In genomic region chr9:129697956-129698757, GRCh38 we compare ENCODE assay signal across 9 cellular contexts. TPM values are rescaled to one million over a fixed set of nuclear protein-coding genes. Genes with fewer than 3 reads are reported as not detected.
DNase-seq lines count a peak whose midpoint lies in the region; ATAC-seq lines count a peak whose summit lies in the region.
"Had no signal": no experiment of that assay in that cellular context is flagged by ENCODE, and none has a peak within 500 bp of the region (broad histone marks: within the 10 kb centered on the region; RNA-seq: fewer than 3 reads in every experiment).

No MANE protein-coding gene starts in this region.

- H3K36me3 ChIP-seq in skeletal muscle satellite cell (ENCODE audit: insufficient read depth, low read length) = no peaks in the 10 kb centered on the region

- H3K27me3 ChIP-seq in skeletal muscle satellite cell (ENCODE audit: control insufficient read depth, insufficient read depth, low read length) = peaks cover 15% of the 10 kb centered on the region

- H3K36me3 Mint-ChIP-seq in activated T-cell treated with anti-CD3 and anti-CD28 coated beads, Interleukin-2, amount 50 U/mL, for 4 hours (ENCODE audit: insufficient read depth) = no peaks in the 10 kb centered on the region

- peak overlapping the region; percentile 95 for H3K4me2 ChIP-seq in skeletal muscle satellite cell (ENCODE audit: low read length)

- H3K4me1 ChIP-seq in skeletal muscle satellite cell (ENCODE audit: control insufficient read depth, insufficient read depth, low read length) = peaks cover 50% of the 10 kb centered on the region

- peak overlapping the region; percentile 54 for H3K4me3 Mint-ChIP-seq in activated T-cell treated with anti-CD3 and anti-CD28 coated beads, Interleukin-2, amount 50 U/mL, for 4 hours

- intact Hi-C loops in cardiac septum (cut with DNase I) = no loop called here

- no peaks in the 10 kb centered on the region for H3K9me3 Mint-ChIP-seq in activated T-cell treated with anti-CD3 and anti-CD28 coated beads, Interleukin-2, amount 50 U/mL, for 4 hours

- no peaks in the 10 kb centered on the region for H3K9me3 ChIP-seq in skeletal muscle satellite cell (replicated peaks; ENCODE audit: low read length)

- peak overlapping the region; percentile 68 for H3K4me3 ChIP-seq in skeletal muscle satellite cell (ENCODE audit: low read length)

- peaks cover 60% of the 10 kb centered on the region for H3K27me3 Mint-ChIP-seq in activated T-cell treated with anti-CD3 and anti-CD28 coated beads, Interleukin-2, amount 50 U/mL, for 4 hours (ENCODE audit: low read depth)

- peak overlapping the region; percentile 85 for H3K9ac ChIP-seq in skeletal muscle satellite cell (ENCODE audit: low read depth, low read length)

- H3K4me1 Mint-ChIP-seq in activated T-cell treated with anti-CD3 and anti-CD28 coated beads, Interleukin-2, amount 50 U/mL, for 4 hours (ENCODE audit: low read depth) = peaks cover 3% of the 10 kb centered on the region

- ATAC-seq in activated T-cell treated with anti-CD3 and anti-CD28 coated beads, Interleukin-2, amount 50 U/mL, for 4 hours = peak; percentile 16 to 42
- ATAC-seq in GM18868 (IDR thresholded peaks at IDR 0.05; ENCODE audit: unreplicated experiment) = no peak
- ATAC-seq in GM18873 (IDR thresholded peaks at IDR 0.05; ENCODE audit: low FRiP score, unreplicated experiment) = no peak

- peak; percentile 89 for DNase-seq in GM03348 (ENCODE audit: low spot score)
- DNase-seq in activated T-cell treated with anti-CD3 and anti-CD28 coated beads, Interleukin-2, amount 50 U/mL, for 4 hours = no peak
- DNase-seq in cardiac septum (ENCODE audit: low spot score) = peak; percentile 81
- DNase-seq in glomerular visceral epithelial cell (ENCODE audit: extremely low spot score) = no peak
- DNase-seq in activated CD4-positive, alpha-beta T cell treated with anti-CD3 and anti-CD28 coated beads, Interleukin-2, amount 50 U/mL, for 4 hours = no peak

RNA-seq across cellular contexts. Expression of gene PRRX2, which starts 32.7 kb away (rescaled TPM):
- total RNA-seq in activated T-cell treated with anti-CD3 and anti-CD28 coated beads, Interleukin-2, amount 50 U/mL, for 4 hours = 1 to 10 TPM in 1 of 3 donors, under 1 TPM in 2; 0.50 to 1.3 (median 0.57) TPM
- total RNA-seq in cardiac septum = 4.4 TPM
- total RNA-seq in skeletal muscle satellite cell (2012; rRNA removed) = 4.6 and 5.5 TPM in 2 replicates
- total RNA-seq: glomerular endothelial cell had no signal

RNA-seq across cellular contexts. Expression of gene PTGES, which starts 54.7 kb away (rescaled TPM):
- not detected for total RNA-seq in activated T-cell treated with anti-CD3 and anti-CD28 coated beads, Interleukin-2, amount 50 U/mL, for 4 hours
- 1.1 TPM for total RNA-seq in cardiac septum
- 24.1 and 52.0 TPM in 2 replicates for total RNA-seq in skeletal muscle satellite cell (2012; rRNA removed)

RNA-seq across cellular contexts. Expression of gene ASB6, which starts 56.2 kb away (rescaled TPM):
- 10 to 100 TPM; 32.1 to 35.3 (median 35.1) TPM for total RNA-seq in activated T-cell treated with anti-CD3 and anti-CD28 coated beads, Interleukin-2, amount 50 U/mL, for 4 hours
- 10.2 TPM for total RNA-seq in cardiac septum
- total RNA-seq in skeletal muscle satellite cell (2012; rRNA removed) = 17.7 and 19.0 TPM in 2 replicates

Comparison
In these comparisons a context has a peak if more than half of its experiments do, and no peak if none do; other contexts are left out.
1. DNase-seq: peak in GM03348 (single experiment) and cardiac septum (single experiment); none in activated T-cell treated with anti-CD3 and anti-CD28 coated beads, Interleukin-2, amount 50 U/mL, for 4 hours (single experiment), glomerular visceral epithelial cell (single experiment) and activated CD4-positive, alpha-beta T cell treated with anti-CD3 and anti-CD28 coated beads, Interleukin-2, amount 50 U/mL, for 4 hours (0 of 2).
2. ATAC-seq: peak in activated T-cell treated with anti-CD3 and anti-CD28 coated beads, Interleukin-2, amount 50 U/mL, for 4 hours (2 of 2); none in GM18868 (single experiment) and GM18873 (single experiment).